In the genomic region with DNA sequence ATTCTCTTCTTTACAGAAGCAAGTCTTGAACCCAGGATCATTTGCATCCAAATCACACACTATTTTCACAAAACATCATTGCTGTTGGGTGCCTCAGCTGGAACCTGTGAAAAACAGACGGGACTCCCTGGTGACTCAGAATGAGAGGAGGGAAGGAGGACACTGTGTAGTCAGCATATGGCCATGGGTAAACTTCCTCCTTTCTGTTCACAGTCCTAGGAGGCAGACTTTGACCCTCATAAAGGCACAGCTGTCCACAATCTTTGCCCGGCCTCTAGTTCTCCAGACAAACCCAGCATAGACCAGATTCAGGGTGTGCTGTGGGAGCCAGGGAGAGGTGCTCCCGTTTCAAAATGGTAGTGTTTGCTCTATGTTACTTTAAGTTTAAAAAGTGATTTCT, we compare ENCODE assay signal across 9 cellular contexts.
A peak's percentile ranks its signal among the peaks of the same experiment; 100 is the strongest.
DNase-seq lines count a peak whose midpoint lies in the region; ATAC-seq, FAIRE-seq and TF ChIP-seq lines count a peak whose summit lies in the region.
"Had no signal": no experiment of that assay in that cellular context is flagged by ENCODE, and none has a peak within 500 bp of the region (broad histone marks: within the 10 kb centered on the region; RNA-seq: fewer than 3 reads in every experiment).

No MANE protein-coding gene starts in this region.

- CTCF ChIA-PET in GM12878 (lab: Yijun Ruan, JAX) = no interaction called here

- H3K9ac ChIP-seq in GM12878 (ENCODE audit: control insufficient read depth, insufficient read depth, low read length) = no peak overlapping the region

- RAD21 ChIA-PET in GM12878 (lab: Charles Lee; ENCODE audit: unreplicated experiment) = interaction anchor here (1.4 kb wide), 1 partner anchor 11 kb away, joined by 4 read pairs; no protein-coding TSS in a partner anchor

- H3K27me3 Mint-ChIP-seq in T-helper 17 cell = no peaks in the 10 kb centered on the region

- H3K4me2 ChIP-seq in GM12878 (ENCODE audit: control insufficient read depth, insufficient read depth) = peak overlapping the region; percentile 21

- FAIRE-seq in GM12878 (lab: Jason Lieb, UNC) (no peak), small intestine (lab: Jason Lieb, UNC) (no peak)
- FAIRE-seq: TTC549 had no signal

- DNase-seq in AG20443 (ENCODE audit: low spot score) (peak; percentile 21), GM12878 (ENCODE audit: low read depth, low spot score) (peak; percentile 64), small intestine (peak; percentile 99), activated gamma-delta T cell (lab: John Stamatoyannopoulos, UW) (no peak), T-helper 17 cell (no peak)
- no peak for DNase-seq in stimulated activated CD4-positive, alpha-beta T cell treated with anti-CD3 and anti-CD28 coated beads, Interleukin-1b, Interleukin-23, amount 100 ng/mL, for 48 hours

- H4K20me1 ChIP-seq in GM12878 (ENCODE audit: control insufficient read depth, insufficient read depth) = no peaks in the 10 kb centered on the region

- WGBS in GM12878 (ENCODE audit: insufficient coverage, insufficient replicate concordance, low lambda C conversion rate, missing lambda C conversion rate) = 7% methylated on average over 3 of the region's 3 CpGs
- WGBS in small intestine, 3 donors = 8 to 40% (median 19%) methylated on average over 3 of the region's 3 CpGs

- H3K4me3 ChIP-seq in GM12878 (no peak overlapping the region), small intestine (ENCODE audit: low read depth in 1 of 2, low read length in 2 of 2) (no peak overlapping the region)

- H3K4me1 Mint-ChIP-seq in T-helper 17 cell = peaks cover 11% of the 10 kb centered on the region

- H2AFZ ChIP-seq in GM12878 (ENCODE audit: control insufficient read depth, low read depth, low read length) = peak overlapping the region; percentile 20; the same call in 1 of the 2 replicates

- no peak overlapping the region for H3K4me3 Mint-ChIP-seq in T-helper 17 cell

- no peaks in the 10 kb centered on the region for H3K36me3 Mint-ChIP-seq in T-helper 17 cell (ENCODE audit: low read depth)

- no peaks in the 10 kb centered on the region for H3K79me2 ChIP-seq in GM12878 (ENCODE audit: control insufficient read depth, insufficient read depth, low read length)

- H3K9me3 ChIP-seq in GM12878 (replicated peaks; ENCODE audit: control insufficient read depth, insufficient read depth, low read length) (no peaks in the 10 kb centered on the region; the same call in 2 of the 3 replicates), small intestine (ENCODE audit: control insufficient read depth, low read depth) (no peaks in the 10 kb centered on the region), T-helper 17 cell (ENCODE audit: control insufficient read depth, low read length, poor library complexity, severe bottlenecking) (no peaks in the 10 kb centered on the region)

- intact Hi-C loops in GM12878 (cut with micrococcal nuclease; ENCODE audit: unreplicated experiment) = no loop called here

- H3K27ac ChIP-seq in GM12878 (ENCODE audit: control insufficient read depth, insufficient read depth) (no peak overlapping the region), small intestine (ENCODE audit: low read depth in 1 of 2, low read length in 1 of 2) (peak overlapping the region; percentile 76 to 86)

- peaks cover 16% of the 10 kb centered on the region for H3K4me1 ChIP-seq in GM12878 (ENCODE audit: control insufficient read depth, insufficient read depth, low read length)
- peaks cover 7% of the 10 kb centered on the region in 2 donors for H3K4me1 ChIP-seq in small intestine (ENCODE audit: control insufficient read depth in 2 of 2, insufficient read depth in 1 of 2, low read depth in 1 of 2, low read length in 1 of 2)

- no peak for TF ChIP-seq RAD21 in GM12878 (IDR thresholded peaks at IDR 0.05; ENCODE audit: insufficient read depth, low read depth, low read length)

- ATAC-seq in GM19395 (IDR thresholded peaks at IDR 0.05; ENCODE audit: unreplicated experiment) (peak; percentile 98), HG03175 (IDR thresholded peaks at IDR 0.05; ENCODE audit: unreplicated experiment) (peak; percentile 99), GM12878 (peak; percentile 96), T-helper 17 cell (no peak)

- no peak overlapping the region for H3K27ac Mint-ChIP-seq in T-helper 17 cell

- H3K36me3 ChIP-seq in GM12878 (ENCODE audit: control insufficient read depth in 2 of 2, insufficient read depth in 2 of 2, low read length in 1 of 2) (no peaks in the 10 kb centered on the region), small intestine (ENCODE audit: control insufficient read depth in 2 of 2, insufficient read depth in 2 of 2, low read length in 2 of 2) (no peaks in the 10 kb centered on the region)

- POLR2A ChIA-PET in GM12878 (lab: Charles Lee) = no interaction called here

- no TSS peak for BruUV-seq in GM12878 (replicated peaks; lab: Mats Ljungman, UMichigan)

- no peak for TF ChIP-seq POLR2A in GM12878 (IDR thresholded peaks at IDR 0.05; ENCODE audit: low read depth, low read length)

- TF ChIP-seq EP300 in GM12878 (IDR thresholded peaks at IDR 0.05; ENCODE audit: borderline replicate concordance in 1 of 2, control insufficient read depth in 1 of 2, low read depth in 2 of 2, low read length in 2 of 2) = peak in 1 of 2 experiments; percentile 70; a peak in 3 of 4 replicates

- in situ Hi-C loops in GM12878 (cut with MboI) = no loop called here

- SMC1A ChIA-PET in GM12878 (lab: Charles Lee; ENCODE audit: uncharacterized antibody, unreplicated experiment) = interaction anchor here (0.6 to 1.3 kb wide), 3 partner anchors 11 to 228 kb away, joined by 3 to 4 read pairs (median 3); no protein-coding TSS in a partner anchor

- H3K27me3 ChIP-seq in GM12878 (replicated peaks in 1 of 2; ENCODE audit: control insufficient read depth in 2 of 2, insufficient read depth in 2 of 2, low read length in 1 of 2) = no peaks in the 10 kb centered on the region; a peak in 1 of 4 replicates
- no peaks in the 10 kb centered on the region for H3K27me3 ChIP-seq in small intestine (ENCODE audit: control insufficient read depth in 2 of 2, insufficient read depth in 2 of 2, low read length in 2 of 2)

- no peak for TF ChIP-seq CTCF in GM12878 (IDR thresholded peaks at IDR 0.05 in 2 of 3, conservative IDR thresholded peaks at IDR 0.05 in 1 of 3; ENCODE audit: control insufficient read depth in 2 of 3, extremely low read depth in 1 of 3, insufficient read depth in 1 of 3, low read depth in 3 of 3, low read length in 3 of 3)

TF ChIP-seq in GM12878, 131 proteins besides CTCF, POLR2A, EP300 and RAD21 (continues in another document):
- TF ChIP-seq NR2F1 (conservative IDR thresholded peaks at IDR 0.05) (no peak), PML (IDR thresholded peaks at IDR 0.05; ENCODE audit: low read length) (no peak), CBX5 (IDR thresholded peaks at IDR 0.05; ENCODE audit: low read depth) (no peak), SUZ12 (IDR thresholded peaks at IDR 0.05; ENCODE audit: unreplicated experiment) (no peak), NBN (IDR thresholded peaks at IDR 0.05) (peak; percentile 57; the same call in 1 of the 2 replicates), MEF2A (IDR thresholded peaks at IDR 0.05; ENCODE audit: insufficient read depth, low read depth, low read length) (no peak), ZNF217 (IDR thresholded peaks at IDR 0.05) (0 out of 2 replicates have a peak, but pooled peaks have one; percentile 27), RFX5 (IDR thresholded peaks at IDR 0.05; ENCODE audit: low read depth, low read length) (no peak), RUNX3 (IDR thresholded peaks at IDR 0.05; ENCODE audit: low read length) (peak; percentile 53; the same call in 1 of the 2 replicates), BMI1 (IDR thresholded peaks at IDR 0.05; ENCODE audit: borderline replicate concordance) (0 out of 2 replicates have a peak, but pooled peaks have one; percentile 54), RELA (IDR thresholded peaks at IDR 0.05; ENCODE audit: borderline replicate concordance, partially characterized antibody) (peak; percentile 18), SPI1 (IDR thresholded peaks at IDR 0.05; ENCODE audit: borderline replicate concordance, insufficient read depth, low read depth, low read length) (no peak), ATF7 (IDR thresholded peaks at IDR 0.05; ENCODE audit: low read depth) (peak; percentile 60; the same call in 1 of the 2 replicates), BHLHE40 (IDR thresholded peaks at IDR 0.05; ENCODE audit: borderline replicate concordance in 1 of 2, low read depth in 2 of 2, low read length in 1 of 2) (peak in 1 of 2 experiments; percentile 55; a peak in 1 of 4 replicates), IKZF2 (IDR thresholded peaks at IDR 0.05) (peak; percentile 90), IKZF1 (conservative IDR thresholded peaks at IDR 0.05) (peak; percentile 89), TCF3 (IDR thresholded peaks at IDR 0.05; ENCODE audit: borderline replicate concordance, insufficient read depth, low read depth, low read length) (peak; percentile 71; the same call in 1 of the 2 replicates), ETV6 (conservative IDR thresholded peaks at IDR 0.05 in 1 of 2, IDR thresholded peaks at IDR 0.05 in 1 of 2; ENCODE audit: borderline replicate concordance in 1 of 2, low read depth in 1 of 2) (peak in 1 of 2 experiments; percentile 79; a peak in 2 of 4 replicates), ZNF24 (IDR thresholded peaks at IDR 0.05) (peak; percentile 40; the same call in 1 of the 2 replicates), CHD4 (IDR thresholded peaks at IDR 0.05) (no peak), NFIC (IDR thresholded peaks at IDR 0.05; ENCODE audit: low read depth, low read length) (peak; percentile 29; the same call in 1 of the 2 replicates)
- TF ChIP-seq, protein P1, sequence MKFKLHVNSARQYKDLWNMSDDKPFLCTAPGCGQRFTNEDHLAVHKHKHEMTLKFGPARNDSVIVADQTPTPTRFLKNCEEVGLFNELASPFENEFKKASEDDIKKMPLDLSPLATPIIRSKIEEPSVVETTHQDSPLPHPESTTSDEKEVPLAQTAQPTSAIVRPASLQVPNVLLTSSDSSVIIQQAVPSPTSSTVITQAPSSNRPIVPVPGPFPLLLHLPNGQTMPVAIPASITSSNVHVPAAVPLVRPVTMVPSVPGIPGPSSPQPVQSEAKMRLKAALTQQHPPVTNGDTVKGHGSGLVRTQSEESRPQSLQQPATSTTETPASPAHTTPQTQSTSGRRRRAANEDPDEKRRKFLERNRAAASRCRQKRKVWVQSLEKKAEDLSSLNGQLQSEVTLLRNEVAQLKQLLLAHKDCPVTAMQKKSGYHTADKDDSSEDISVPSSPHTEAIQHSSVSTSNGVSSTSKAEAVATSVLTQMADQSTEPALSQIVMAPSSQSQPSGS (IDR thresholded peaks at IDR 0.05; ENCODE audit: low read length) = peak; percentile 71

Comparison
In these comparisons a context has a peak if more than half of its experiments do, and no peak if none do; other contexts are left out.
1. DNase-seq: peak in AG20443 (single experiment), GM12878 (single experiment) and small intestine (single experiment); none in activated gamma-delta T cell (single experiment), stimulated activated CD4-positive, alpha-beta T cell treated with anti-CD3 and anti-CD28 coated beads, Interleukin-1b, Interleukin-23, amount 100 ng/mL, for 48 hours (single experiment) and T-helper 17 cell (0 of 3).